15 cellular contexts compared by ENCODE assay signal in the genomic region with DNA sequence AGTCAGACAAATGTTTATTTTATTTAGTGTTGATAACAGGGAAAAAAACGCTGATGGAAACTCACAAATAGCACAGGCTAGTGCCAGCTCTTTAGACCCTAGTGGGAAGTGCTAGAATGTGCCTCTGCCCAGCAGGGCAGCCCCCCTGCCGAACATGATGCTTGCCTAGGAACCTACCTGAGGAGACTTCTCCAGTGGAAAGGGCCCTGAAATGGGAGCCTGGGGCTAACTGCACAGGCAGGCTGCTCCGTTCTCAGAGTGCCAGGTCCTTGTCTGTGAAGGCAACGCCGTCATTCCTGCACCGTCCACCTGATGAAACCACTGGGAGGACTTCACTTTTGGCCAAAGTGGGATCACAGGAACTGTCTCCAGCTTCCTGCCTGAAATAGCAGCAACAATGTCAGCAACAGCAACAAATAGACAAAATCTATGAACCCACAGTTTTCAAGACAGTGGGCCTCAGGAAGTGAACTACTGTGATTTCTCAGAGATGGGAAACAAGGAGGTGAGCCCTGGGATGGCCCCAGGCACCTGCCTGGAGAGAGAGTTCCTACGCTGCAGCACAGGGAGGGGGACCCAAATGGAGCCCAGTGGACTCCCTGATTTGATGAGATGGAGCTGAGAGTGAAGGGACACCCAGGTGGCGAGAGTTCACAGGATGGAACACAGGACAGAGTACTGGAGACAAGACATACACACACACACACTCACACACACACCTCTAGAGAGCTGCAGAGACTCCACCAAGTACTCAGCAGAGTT.
DNase-seq lines count a peak whose midpoint lies in the region; ATAC-seq lines count a peak whose summit lies in the region.
"Had no signal": no experiment of that assay in that cellular context is flagged by ENCODE, and none has a peak within 500 bp of the region (broad histone marks: within the 10 kb centered on the region; RNA-seq: fewer than 3 reads in every experiment).

No MANE protein-coding gene starts in this region.

- in situ Hi-C loops in G401 (cut with HindIII; ENCODE audit: low sequenced_read_pairs): no loop called here

- ATAC-seq in sciatic nerve: no peak
- ATAC-seq: A549, GM12878, Panc1, Right ventricle myocardium inferior had no signal

- intact Hi-C loops in sciatic nerve (cut with DNase I): no loop called here

- DNase-seq in G401 (ENCODE audit: low spot score) (peak; percentile 52), astrocyte of the hippocampus (ENCODE audit: low read depth, low spot score) (peak; percentile 44), mesenteric fat pad (ENCODE audit: low spot score) (peak; percentile 81), sciatic nerve (ENCODE audit: low spot score) (peak; percentile 26), SW480 (ENCODE audit: low spot score) (no peak), GM19240 (ENCODE audit: insufficient read length, low spot score) (no peak), AML-193 (lab: John Stamatoyannopoulos, UW) (no peak), SKM-1 treated with dmso at 0.1 percent for 144 hours (lab: John Stamatoyannopoulos, UW; ENCODE audit: unreplicated experiment) (no peak)
- DNase-seq: DMS53, KBM-7, NCI-H1092 had no signal

Comparison
In these comparisons a context has a peak if more than half of its experiments do, and no peak if none do; other contexts are left out.
1. DNase-seq: peak in G401 (single experiment), astrocyte of the hippocampus (single experiment), mesenteric fat pad (single experiment) and sciatic nerve (single experiment); none in SW480 (single experiment), GM19240 (single experiment), AML-193 (0 of 2) and SKM-1 treated with dmso at 0.1 percent for 144 hours (single experiment).